Comparison of ENCODE assay signal across 1 cellular context in the genomic region with DNA sequence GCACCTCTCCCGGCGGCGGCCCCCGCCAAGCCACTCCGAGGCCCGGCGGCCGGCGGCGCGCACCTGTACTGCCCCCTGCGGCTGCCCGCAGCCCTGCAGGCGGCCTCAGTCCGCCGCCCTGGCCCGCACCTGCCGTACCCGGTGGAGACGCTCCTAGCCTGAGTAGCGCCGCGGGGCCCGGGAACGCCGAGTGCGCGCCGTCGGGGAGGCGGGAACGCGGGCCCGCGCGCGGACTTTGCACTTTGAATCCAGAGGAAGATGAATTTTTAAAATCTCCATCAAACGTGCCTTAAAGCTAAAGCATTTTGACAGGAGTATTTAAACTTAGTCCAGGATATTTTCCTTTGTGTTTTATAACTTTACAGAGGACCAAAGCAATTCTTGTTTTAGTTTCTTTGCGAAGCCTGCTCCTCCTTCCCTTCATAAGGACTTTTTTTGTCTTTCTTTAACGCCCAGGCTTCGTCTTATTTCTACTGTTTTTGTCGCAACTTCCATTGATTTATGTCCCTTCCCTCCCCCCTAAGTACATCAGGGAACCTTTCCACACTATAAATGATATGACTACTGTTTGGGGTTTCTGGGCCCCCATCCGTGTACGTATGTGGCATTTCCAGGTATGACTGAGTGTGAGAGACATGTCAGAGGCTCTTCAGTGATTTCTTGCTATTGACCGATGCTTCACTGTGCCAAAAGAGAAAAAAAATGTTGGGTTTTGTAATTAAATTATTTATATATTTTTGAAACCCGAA.
TF ChIP-seq lines count a peak whose summit lies in the region.

No MANE protein-coding gene starts in this region.

TF ChIP-seq in HepG2, 621 proteins besides CTCF, POLR2A, EP300 and RAD21 (continued from another document and continues in another):
- TF ChIP-seq, protein P1, sequence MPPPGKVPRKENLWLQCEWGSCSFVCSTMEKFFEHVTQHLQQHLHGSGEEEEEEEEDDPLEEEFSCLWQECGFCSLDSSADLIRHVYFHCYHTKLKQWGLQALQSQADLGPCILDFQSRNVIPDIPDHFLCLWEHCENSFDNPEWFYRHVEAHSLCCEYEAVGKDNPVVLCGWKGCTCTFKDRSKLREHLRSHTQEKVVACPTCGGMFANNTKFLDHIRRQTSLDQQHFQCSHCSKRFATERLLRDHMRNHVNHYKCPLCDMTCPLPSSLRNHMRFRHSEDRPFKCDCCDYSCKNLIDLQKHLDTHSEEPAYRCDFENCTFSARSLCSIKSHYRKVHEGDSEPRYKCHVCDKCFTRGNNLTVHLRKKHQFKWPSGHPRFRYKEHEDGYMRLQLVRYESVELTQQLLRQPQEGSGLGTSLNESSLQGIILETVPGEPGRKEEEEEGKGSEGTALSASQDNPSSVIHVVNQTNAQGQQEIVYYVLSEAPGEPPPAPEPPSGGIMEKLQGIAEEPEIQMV (CRISPR knock-in tag; IDR thresholded peaks at IDR 0.05; ENCODE audit: low read depth): peak; percentile 37; the same call in 1 of the 2 replicates
- TF ChIP-seq TRIM22 (IDR thresholded peaks at IDR 0.05) (no peak), ZSCAN9 (CRISPR knock-in tag; IDR thresholded peaks at IDR 0.05; ENCODE audit: borderline replicate concordance) (no peak), HNRNPLL (IDR thresholded peaks at IDR 0.05; ENCODE audit: low read depth, low read length, poor library complexity, severe bottlenecking) (peak; percentile 95), BORCS8-MEF2B (CRISPR knock-in tag; IDR thresholded peaks at IDR 0.05) (peak; percentile 75; the same call in 1 of the 2 replicates), ZBTB10 (CRISPR knock-in tag; IDR thresholded peaks at IDR 0.05; ENCODE audit: borderline replicate concordance) (no peak), ZNF713 (CRISPR knock-in tag; IDR thresholded peaks at IDR 0.05) (no peak), SRSF1 (optimal IDR thresholded peaks at IDR 0.05; ENCODE audit: low read depth, low read length) (peak; percentile 56), RBFOX2 (IDR thresholded peaks at IDR 0.05; ENCODE audit: low read depth, low read length) (peak; percentile 96), ZNF335 (CRISPR knock-in tag; IDR thresholded peaks at IDR 0.05) (no peak), ZNF761 (CRISPR knock-in tag; conservative IDR thresholded peaks at IDR 0.05) (no peak), ZFP36L1 (CRISPR knock-in tag; IDR thresholded peaks at IDR 0.05) (peak; percentile 41; the same call in 1 of the 2 replicates), ZSCAN20 (CRISPR knock-in tag; IDR thresholded peaks at IDR 0.05; ENCODE audit: borderline replicate concordance) (peak; percentile 82; the same call in 1 of the 2 replicates), KDM5B (CRISPR knock-in tag; IDR thresholded peaks at IDR 0.05; ENCODE audit: borderline replicate concordance) (no peak), SMARCC2 (IDR thresholded peaks at IDR 0.05) (no peak), NONO (IDR thresholded peaks at IDR 0.05) (no peak), NONO (CRISPR knock-in tag; conservative IDR thresholded peaks at IDR 0.05) (peak; percentile 79; the same call in 1 of the 2 replicates), PHF20 (CRISPR knock-in tag; IDR thresholded peaks at IDR 0.05) (no peak), FOXK2 (IDR thresholded peaks at IDR 0.05) (no peak), FIP1L1 (IDR thresholded peaks at IDR 0.05; ENCODE audit: borderline replicate concordance, insufficient read depth, low read depth, low read length) (peak; percentile 55; the same call in 1 of the 2 replicates), JARID2 (CRISPR knock-in tag; IDR thresholded peaks at IDR 0.05; ENCODE audit: insufficient replicate concordance) (no peak), SOX13 (IDR thresholded peaks at IDR 0.05) (no peak), SOX13 (CRISPR knock-in tag; conservative IDR thresholded peaks at IDR 0.05 in 1 of 2, IDR thresholded peaks at IDR 0.05 in 1 of 2) (peak in 1 of 2 experiments; percentile 43; a peak in 1 of 4 replicates), GMEB1 (CRISPR knock-in tag; IDR thresholded peaks at IDR 0.05; ENCODE audit: borderline replicate concordance) (no peak; the same call in 1 of the 2 replicates), ZNF839 (CRISPR knock-in tag; IDR thresholded peaks at IDR 0.05; ENCODE audit: borderline replicate concordance) (no peak), HDAC6 (IDR thresholded peaks at IDR 0.05; ENCODE audit: low read depth, low read length) (no peak), ZSCAN12 (CRISPR knock-in tag; IDR thresholded peaks at IDR 0.05) (0 out of 2 replicates have a peak, but pooled peaks have one; percentile 23), CENPT (CRISPR knock-in tag; IDR thresholded peaks at IDR 0.05; ENCODE audit: low read depth) (no peak), TEAD2 (CRISPR knock-in tag; IDR thresholded peaks at IDR 0.05) (no peak), NKX3-1 (CRISPR knock-in tag; IDR thresholded peaks at IDR 0.05) (peak; percentile 70; the same call in 1 of the 2 replicates), RAD51 (IDR thresholded peaks at IDR 0.05; ENCODE audit: borderline replicate concordance) (no peak), ZNF367 (CRISPR knock-in tag; IDR thresholded peaks at IDR 0.05; ENCODE audit: borderline replicate concordance) (no peak), NR2C2 (CRISPR knock-in tag; IDR thresholded peaks at IDR 0.05; ENCODE audit: borderline replicate concordance) (no peak), MXD4 (CRISPR knock-in tag; IDR thresholded peaks at IDR 0.05) (no peak), ZNF441 (CRISPR knock-in tag; IDR thresholded peaks at IDR 0.05; ENCODE audit: borderline replicate concordance) (peak; percentile 65; the same call in 1 of the 2 replicates), KMT2A (CRISPR knock-in tag; IDR thresholded peaks at IDR 0.05) (peak; percentile 83; the same call in 1 of the 2 replicates), RXRB (CRISPR knock-in tag; IDR thresholded peaks at IDR 0.05; ENCODE audit: borderline replicate concordance) (peak; percentile 61), ZNF138 (CRISPR knock-in tag; IDR thresholded peaks at IDR 0.05; ENCODE audit: low read depth) (no peak)
- TF ChIP-seq, protein P2, sequence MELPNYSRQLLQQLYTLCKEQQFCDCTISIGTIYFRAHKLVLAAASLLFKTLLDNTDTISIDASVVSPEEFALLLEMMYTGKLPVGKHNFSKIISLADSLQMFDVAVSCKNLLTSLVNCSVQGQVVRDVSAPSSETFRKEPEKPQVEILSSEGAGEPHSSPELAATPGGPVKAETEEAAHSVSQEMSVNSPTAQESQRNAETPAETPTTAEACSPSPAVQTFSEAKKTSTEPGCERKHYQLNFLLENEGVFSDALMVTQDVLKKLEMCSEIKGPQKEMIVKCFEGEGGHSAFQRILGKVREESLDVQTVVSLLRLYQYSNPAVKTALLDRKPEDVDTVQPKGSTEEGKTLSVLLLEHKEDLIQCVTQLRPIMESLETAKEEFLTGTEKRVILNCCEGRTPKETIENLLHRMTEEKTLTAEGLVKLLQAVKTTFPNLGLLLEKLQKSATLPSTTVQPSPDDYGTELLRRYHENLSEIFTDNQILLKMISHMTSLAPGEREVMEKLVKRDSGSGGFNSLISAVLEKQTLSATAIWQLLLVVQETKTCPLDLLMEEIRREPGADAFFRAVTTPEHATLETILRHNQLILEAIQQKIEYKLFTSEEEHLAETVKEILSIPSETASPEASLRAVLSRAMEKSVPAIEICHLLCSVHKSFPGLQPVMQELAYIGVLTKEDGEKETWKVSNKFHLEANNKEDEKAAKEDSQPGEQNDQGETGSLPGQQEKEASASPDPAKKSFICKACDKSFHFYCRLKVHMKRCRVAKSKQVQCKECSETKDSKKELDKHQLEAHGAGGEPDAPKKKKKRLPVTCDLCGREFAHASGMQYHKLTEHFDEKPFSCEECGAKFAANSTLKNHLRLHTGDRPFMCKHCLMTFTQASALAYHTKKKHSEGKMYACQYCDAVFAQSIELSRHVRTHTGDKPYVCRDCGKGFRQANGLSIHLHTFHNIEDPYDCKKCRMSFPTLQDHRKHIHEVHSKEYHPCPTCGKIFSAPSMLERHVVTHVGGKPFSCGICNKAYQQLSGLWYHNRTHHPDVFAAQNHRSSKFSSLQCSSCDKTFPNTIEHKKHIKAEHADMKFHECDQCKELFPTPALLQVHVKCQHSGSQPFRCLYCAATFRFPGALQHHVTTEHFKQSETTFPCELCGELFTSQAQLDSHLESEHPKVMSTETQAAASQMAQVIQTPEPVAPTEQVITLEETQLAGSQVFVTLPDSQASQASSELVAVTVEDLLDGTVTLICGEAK (IDR thresholded peaks at IDR 0.05): no peak
- TF ChIP-seq, protein P2 (CRISPR knock-in tag; IDR thresholded peaks at IDR 0.05): no peak
- TF ChIP-seq, protein P3, sequence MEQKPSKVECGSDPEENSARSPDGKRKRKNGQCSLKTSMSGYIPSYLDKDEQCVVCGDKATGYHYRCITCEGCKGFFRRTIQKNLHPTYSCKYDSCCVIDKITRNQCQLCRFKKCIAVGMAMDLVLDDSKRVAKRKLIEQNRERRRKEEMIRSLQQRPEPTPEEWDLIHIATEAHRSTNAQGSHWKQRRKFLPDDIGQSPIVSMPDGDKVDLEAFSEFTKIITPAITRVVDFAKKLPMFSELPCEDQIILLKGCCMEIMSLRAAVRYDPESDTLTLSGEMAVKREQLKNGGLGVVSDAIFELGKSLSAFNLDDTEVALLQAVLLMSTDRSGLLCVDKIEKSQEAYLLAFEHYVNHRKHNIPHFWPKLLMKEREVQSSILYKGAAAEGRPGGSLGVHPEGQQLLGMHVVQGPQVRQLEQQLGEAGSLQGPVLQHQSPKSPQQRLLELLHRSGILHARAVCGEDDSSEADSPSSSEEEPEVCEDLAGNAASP (CRISPR knock-in tag; IDR thresholded peaks at IDR 0.05; ENCODE audit: borderline replicate concordance): no peak
- TF ChIP-seq, protein P4, sequence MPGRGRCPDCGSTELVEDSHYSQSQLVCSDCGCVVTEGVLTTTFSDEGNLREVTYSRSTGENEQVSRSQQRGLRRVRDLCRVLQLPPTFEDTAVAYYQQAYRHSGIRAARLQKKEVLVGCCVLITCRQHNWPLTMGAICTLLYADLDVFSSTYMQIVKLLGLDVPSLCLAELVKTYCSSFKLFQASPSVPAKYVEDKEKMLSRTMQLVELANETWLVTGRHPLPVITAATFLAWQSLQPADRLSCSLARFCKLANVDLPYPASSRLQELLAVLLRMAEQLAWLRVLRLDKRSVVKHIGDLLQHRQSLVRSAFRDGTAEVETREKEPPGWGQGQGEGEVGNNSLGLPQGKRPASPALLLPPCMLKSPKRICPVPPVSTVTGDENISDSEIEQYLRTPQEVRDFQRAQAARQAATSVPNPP (CRISPR knock-in tag; IDR thresholded peaks at IDR 0.05): peak; percentile 59; the same call in 1 of the 2 replicates
